In the genomic region with DNA sequence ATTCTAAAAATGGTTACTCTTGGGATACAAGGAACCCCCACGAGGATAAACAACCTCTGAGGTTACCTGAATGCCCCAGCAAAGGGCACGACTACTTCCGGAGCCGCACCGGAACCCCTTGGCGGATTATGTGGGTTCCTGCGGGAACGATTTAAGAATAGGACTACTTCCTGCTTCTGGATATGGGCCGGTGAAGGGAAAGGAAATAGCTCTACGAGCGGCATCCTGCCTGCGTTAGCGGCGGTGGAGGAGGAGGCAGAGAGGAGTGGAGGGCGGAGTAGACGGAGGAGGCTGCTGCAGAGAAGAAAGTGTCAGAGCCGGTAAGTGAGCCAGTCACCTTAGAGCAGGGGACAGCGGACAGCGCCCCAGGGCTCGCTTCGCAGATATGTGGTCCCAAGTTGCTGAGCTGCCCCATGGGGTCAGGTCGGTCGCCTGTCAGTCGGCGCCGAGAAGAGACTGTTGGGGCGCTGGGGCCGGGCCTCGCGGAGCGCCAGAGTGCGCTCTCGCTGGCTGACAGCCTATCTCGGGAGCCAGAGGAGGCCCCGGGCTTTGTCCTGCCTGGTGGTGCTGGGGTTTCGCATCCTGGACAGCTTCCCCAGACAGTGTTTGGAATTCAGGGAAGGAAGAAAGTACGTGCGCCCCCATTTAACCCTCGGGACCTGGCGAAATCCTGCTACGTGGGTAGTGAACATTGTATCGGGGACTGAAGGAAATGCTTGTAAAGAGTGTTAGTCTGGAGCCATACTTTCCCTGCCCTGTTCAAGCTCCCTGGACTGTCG, we compare ENCODE assay signal across 8 cellular contexts. TPM values are rescaled to one million over a fixed set of nuclear protein-coding genes. Genes with fewer than 3 reads are reported as not detected.
DNase-seq lines count a peak whose midpoint lies in the region; ATAC-seq and TF ChIP-seq lines count a peak whose summit lies in the region.

Gene KLHL20, plus strand, starts transcription at position 223 of the 779 bp plus-strand sequence. CDS start 1,063 bp downstream, outside the sequence.

- H3K27me3 ChIP-seq in KMS-11 (ENCODE audit: insufficient read depth, low read depth) (no peaks in the 10 kb centered on the region), Peyer's patch (no peaks in the 10 kb centered on the region), esophagus squamous epithelium (peaks cover 0 to 36% (median 0%) of the 10 kb centered on the region in 4 donors)

- peak; percentile 69 to 84 for TF ChIP-seq POLR2A in Peyer's patch (IDR thresholded peaks at IDR 0.05)
- TF ChIP-seq POLR2A in esophagus squamous epithelium (IDR thresholded peaks at IDR 0.05): peak in 2 of 4 donors; percentile 68 to 71

- 0% methylated on average over 21 to 37 of the region's 43 CpGs for WGBS in esophagus squamous epithelium, 2 donors

- peaks cover 32% of the 10 kb centered on the region for H3K79me2 ChIP-seq in KMS-11 (ENCODE audit: insufficient read depth, low read depth)

- DNase-seq in DMS79 treated with DMSO at 0.1 percent for 48 hours (lab: John Stamatoyannopoulos, UW) (peak; percentile 90), Peyer's patch (peak; percentile 83 to 91 (median 85)), esophagus squamous epithelium (lab: John Stamatoyannopoulos, UW) (peak; percentile 27), myocyte (ENCODE audit: low read depth) (peak; percentile 94)
- DNase-seq in activated T-cell treated with anti-CD3 and anti-CD28 coated beads, Interleukin-2, amount 50 U/mL, for 48 hours: peak; percentile 87 to 90
- DNase-seq in stimulated activated CD8-positive, alpha-beta memory T cell treated with anti-CD3 and anti-CD28 coated beads, Interleukin-7, amount 100 ng/mL, for 48 hours (ENCODE audit: extremely low read depth in 1 of 2, low read depth in 1 of 2): peak; percentile 64 to 71

- H3K9me3 ChIP-seq in Peyer's patch (no peaks in the 10 kb centered on the region), esophagus squamous epithelium (no peaks in the 10 kb centered on the region)

- TF ChIP-seq CTCF in KMS-11 (conservative IDR thresholded peaks at IDR 0.05; ENCODE audit: low read depth, low read length) (no peak), Peyer's patch (IDR thresholded peaks at IDR 0.05) (peak in 2 of 6 experiments; percentile 14 to 18), esophagus squamous epithelium (IDR thresholded peaks at IDR 0.05) (peak in 2 of 6 experiments; percentile 7 to 19)

- H3K27ac ChIP-seq in KMS-11 (peak within 1 kb of the TSS; percentile 67), Peyer's patch (peak within 1 kb of the TSS; percentile 78 to 93 (median 89)), esophagus squamous epithelium (peak within 1 kb of the TSS; percentile 91 to 96 (median 92))

- H4K20me1 ChIP-seq in KMS-11 (ENCODE audit: insufficient read depth): no peaks in the 10 kb centered on the region

- H2AFZ ChIP-seq in KMS-11 (ENCODE audit: low read depth): peak within 1 kb of the TSS; percentile 99

- intact Hi-C loops in esophagus squamous epithelium (cut with DNase I): no loop called here

- H3K4me1 ChIP-seq in KMS-11 (ENCODE audit: low read depth, poor library complexity, severe bottlenecking) (peaks cover 27% of the 10 kb centered on the region), Peyer's patch (peaks cover 0 to 24% (median 2%) of the 10 kb centered on the region in 4 donors), esophagus squamous epithelium (peaks cover 8 to 36% (median 16%) of the 10 kb centered on the region in 3 donors)

- ATAC-seq in GM21737 (IDR thresholded peaks at IDR 0.05; ENCODE audit: unreplicated experiment): peak; percentile 93

- peak within 1 kb of the TSS; percentile 58 for H3K9ac ChIP-seq in KMS-11

- H3K36me3 ChIP-seq in KMS-11 (ENCODE audit: insufficient read depth): no peaks in the 10 kb centered on the region
- peaks cover 0 to 7% (median 0%) of the 10 kb centered on the region in 3 donors for H3K36me3 ChIP-seq in Peyer's patch
- peaks cover 0 to 14% (median 0%) of the 10 kb centered on the region in 3 donors for H3K36me3 ChIP-seq in esophagus squamous epithelium

- peak within 1 kb of the TSS; percentile 98 for H3K4me3 ChIP-seq in KMS-11 (IDR thresholded peaks at IDR 0.05; ENCODE audit: insufficient read depth, low read depth, low read length)
- peak within 1 kb of the TSS; percentile 53 to 84 (median 74) for H3K4me3 ChIP-seq in Peyer's patch
- peak within 1 kb of the TSS; percentile 66 to 84 (median 78) for H3K4me3 ChIP-seq in esophagus squamous epithelium

- peak within 1 kb of the TSS; percentile 87 for H3K4me2 ChIP-seq in KMS-11

RNA-seq across cellular contexts. Expression of gene KLHL20, which starts in this region (rescaled TPM):
- 10 to 100 TPM; 24.8 to 38.5 (median 33.6) TPM for total RNA-seq in Peyer's patch
- total RNA-seq in esophagus squamous epithelium: 10 to 100 TPM; 11.8 to 33.0 (median 24.0) TPM
- total RNA-seq in myocyte: 30.4 and 47.8 TPM in 2 replicates
- polyA plus RNA-seq in myocyte (2012): 15.3 TPM

Comparison
In these comparisons a context has a peak if more than half of its experiments do, and no peak if none do; other contexts are left out.
1. Peak in every context shown above with its lines: DNase-seq, ATAC-seq, H3K4me3 ChIP-seq and H3K27ac ChIP-seq.
2. DNase-seq: peak in every context shown above with its lines; median percentile 94 in myocyte; 90 in DMS79 treated with DMSO at 0.1 percent for 48 hours; 88 in activated T-cell treated with anti-CD3 and anti-CD28 coated beads, Interleukin-2, amount 50 U/mL, for 48 hours; 85 in Peyer's patch; 68 in stimulated activated CD8-positive, alpha-beta memory T cell treated with anti-CD3 and anti-CD28 coated beads, Interleukin-7, amount 100 ng/mL, for 48 hours; 27 in esophagus squamous epithelium.